In genomic region chr2:64987001-64987962, GRCh38 we compare ENCODE assay signal across 8 cellular contexts. TPM values are rescaled to one million over a fixed set of nuclear protein-coding genes. Genes with fewer than 3 reads are reported as not detected.
DNase-seq lines count a peak whose midpoint lies in the region; ATAC-seq, FAIRE-seq and TF ChIP-seq lines count a peak whose summit lies in the region.

No MANE protein-coding gene starts in this region.

- H3K9me3 ChIP-seq in K562 (replicated peaks; ENCODE audit: control insufficient read depth, insufficient read depth, low read depth, low read length): no peaks in the 10 kb centered on the region

- H3K4me1 ChIP-seq in K562 (replicated peaks in 1 of 2; ENCODE audit: control insufficient read depth in 2 of 2, insufficient read depth in 2 of 2, low read length in 2 of 2): peaks cover 19 to 27% of the 10 kb centered on the region in 2 experiments; a peak in 4 of 5 replicates

- H3K36me3 Mint-ChIP-seq in activated T-cell treated with anti-CD3 and anti-CD28 coated beads, Interleukin-2, amount 50 U/mL, for 24 hours (ENCODE audit: low read depth): peaks cover 13% of the 10 kb centered on the region
- H3K36me3 Mint-ChIP-seq in natural killer cell: no peaks in the 10 kb centered on the region

- FAIRE-seq in K562 (lab: Jason Lieb, UNC): peak; percentile 42

- in situ Hi-C loops in K562 (cut with MboI): no loop called here

- no peak for TF ChIP-seq RAD21 in K562 (CRISPR knock-in tag; conservative IDR thresholded peaks at IDR 0.05 in 1 of 2, IDR thresholded peaks at IDR 0.05 in 1 of 2)

- ATAC-seq in K562 (no peak), natural killer cell (no peak), GM19467 (IDR thresholded peaks at IDR 0.05; ENCODE audit: unreplicated experiment) (no peak), GM21737 (IDR thresholded peaks at IDR 0.05; ENCODE audit: unreplicated experiment) (no peak)

- H3K79me2 ChIP-seq in K562 (ENCODE audit: control insufficient read depth, insufficient read depth, low read length): peaks cover 30% of the 10 kb centered on the region

- no peak for TF ChIP-seq POLR2A in K562 (conservative IDR thresholded peaks at IDR 0.05)

- H3K9me1 ChIP-seq in K562 (ENCODE audit: control insufficient read depth, insufficient read depth, low read length): no peaks in the 10 kb centered on the region

- H3K4me1 Mint-ChIP-seq in activated T-cell treated with anti-CD3 and anti-CD28 coated beads, Interleukin-2, amount 50 U/mL, for 24 hours (ENCODE audit: low read depth): peaks cover 44% of the 10 kb centered on the region
- H3K4me1 Mint-ChIP-seq in natural killer cell: peaks cover 27 to 32% of the 10 kb centered on the region in 2 donors

- CTCF ChIA-PET in K562 (lab: Yijun Ruan, JAX; ENCODE audit: low intra/inter-chr PET ratio): no interaction called here

- POLR2A ChIA-PET in K562 (lab: Yijun Ruan, JAX): interaction anchor here (0.6 to 2.1 kb wide), 15 partner anchors 8 to 1286 kb away, joined by 3 to 14 read pairs (median 4); partner anchors contain the start of gene CEP68

- peak overlapping the region; percentile 47 for H3K27ac Mint-ChIP-seq in activated T-cell treated with anti-CD3 and anti-CD28 coated beads, Interleukin-2, amount 50 U/mL, for 24 hours
- peak overlapping the region; percentile 2 to 63 for H3K27ac Mint-ChIP-seq in natural killer cell

- intact Hi-C loops in K562 (cut with micrococcal nuclease) (no loop called here), natural killer cell (cut with micrococcal nuclease) (loop anchor here (5.0 kb wide), 2 partner anchors 40 to 55 kb away; no protein-coding TSS in a partner anchor)

- WGBS in K562 (ENCODE audit: insufficient coverage, low coverage, missing lambda C conversion rate): 37% methylated on average over 6 of the region's 6 CpGs

- no peaks in the 10 kb centered on the region for H3K27me3 ChIP-seq in K562 (ENCODE audit: control insufficient read depth in 2 of 2, insufficient read depth in 2 of 2, low read length in 2 of 2)

- no peaks in the 10 kb centered on the region; the same call in 2 of the 3 replicates for H3K36me3 ChIP-seq in K562 (ENCODE audit: control insufficient read depth, insufficient read depth, low read length)

- H3K27ac ChIP-seq in K562 (ENCODE audit: extremely low read depth, low read depth, low read length): no peak overlapping the region

- peak overlapping the region; percentile 88; the same call in 1 of the 2 replicates for H3K4me3 ChIP-seq in K562

- no peaks in the 10 kb centered on the region for H3K9me3 Mint-ChIP-seq in activated T-cell treated with anti-CD3 and anti-CD28 coated beads, Interleukin-2, amount 50 U/mL, for 24 hours
- no peaks in the 10 kb centered on the region for H3K9me3 Mint-ChIP-seq in natural killer cell

- no peak for TF ChIP-seq EP300 in K562 (IDR thresholded peaks at IDR 0.05; ENCODE audit: low read length)

- peak overlapping the region; percentile 74 for H3K4me2 ChIP-seq in K562 (ENCODE audit: insufficient read depth, low read length)

- no peak for TF ChIP-seq CTCF in K562 (IDR thresholded peaks at IDR 0.05 in 2 of 3, conservative IDR thresholded peaks at IDR 0.05 in 1 of 3; ENCODE audit: insufficient read depth in 2 of 3, low read depth in 1 of 3, low read length in 3 of 3)
- TF ChIP-seq CTCF in natural killer cell (IDR thresholded peaks at IDR 0.05): no peak

- peak overlapping the region; percentile 28 to 86; a peak in 3 of 4 replicates for H3K9ac ChIP-seq in K562 (ENCODE audit: insufficient read depth in 1 of 2, low read depth in 2 of 2, low read length in 2 of 2)

- H4K20me1 ChIP-seq in K562 (replicated peaks; ENCODE audit: control insufficient read depth, insufficient read depth, low read length): peaks cover 6% of the 10 kb centered on the region; the same call in 1 of the 2 replicates

- no peak for DNase-seq in activated T-cell treated with anti-CD3 and anti-CD28 coated beads, Interleukin-2, amount 50 U/mL, for 24 hours
- DNase-seq in activated T-cell treated with anti-CD3 and anti-CD28 coated beads, Interleukin-2, amount 50 U/mL, for 1 hour: no peak
- peak; percentile 67 for DNase-seq in M059J (ENCODE audit: low read depth)
- DNase-seq in K562 (ENCODE audit: extremely low read depth in 1 of 4, low spot score in 3 of 4): peak in 2 of 4 experiments; percentile 25 to 48
- no peak for DNase-seq in natural killer cell
- no peak for DNase-seq in H4 (ENCODE audit: low spot score)

- TSS peak; percentile 66 for BruUV-seq in K562 (replicated peaks; lab: Mats Ljungman, UMichigan)

- peaks cover 16% of the 10 kb centered on the region for H3K27me3 Mint-ChIP-seq in activated T-cell treated with anti-CD3 and anti-CD28 coated beads, Interleukin-2, amount 50 U/mL, for 24 hours
- no peaks in the 10 kb centered on the region for H3K27me3 Mint-ChIP-seq in natural killer cell (ENCODE audit: low read depth in 2 of 2)

- no peak overlapping the region for H2AFZ ChIP-seq in K562 (ENCODE audit: low read depth, low read length)

- peak overlapping the region; percentile 60 for H3K4me3 Mint-ChIP-seq in activated T-cell treated with anti-CD3 and anti-CD28 coated beads, Interleukin-2, amount 50 U/mL, for 24 hours
- H3K4me3 Mint-ChIP-seq in natural killer cell: peak overlapping the region; percentile 84

TF ChIP-seq in K562, 482 proteins besides CTCF, POLR2A, EP300 and RAD21:
- TF ChIP-seq ZNF740 (CRISPR knock-in tag; IDR thresholded peaks at IDR 0.05): no peak
- peak in 1 of 2 experiments; percentile 76; a peak in 2 of 4 replicates for TF ChIP-seq ZNF740 (tag; IDR thresholded peaks at IDR 0.05)
- peak; percentile 13 for TF ChIP-seq MEIS2 (IDR thresholded peaks at IDR 0.05; ENCODE audit: partially characterized antibody)
- peak; percentile 71 for TF ChIP-seq VEZF1 (CRISPR knock-in tag; IDR thresholded peaks at IDR 0.05)
- TF ChIP-seq PKNOX1 (IDR thresholded peaks at IDR 0.05): peak; percentile 14; the same call in 1 of the 2 replicates
- no peak for TF ChIP-seq TCF15 (CRISPR knock-in tag; IDR thresholded peaks at IDR 0.05)
TF ChIP-seq in K562: peak in this region for 4.

RNA-seq across cellular contexts. Expression of gene SLC1A4, which starts 1.9 kb away (rescaled TPM):
- 11.8 and 15.4 TPM in 2 replicates for total RNA-seq in M059J (2014; rRNA removed; shearing (Covaris generic))
- total RNA-seq in K562 (2011; cell fraction: chromatin; rRNA removed; ENCODE audit: low replicate concordance): 17.5 and 18.4 TPM in 2 replicates
- 26.2 and 28.7 TPM in 2 replicates for total RNA-seq in K562 (2011; cell fraction: nucleolus; rRNA removed)
- total RNA-seq in K562 (2011; cell fraction: nucleoplasm; rRNA removed): 23.0 and 27.7 TPM in 2 replicates
- total RNA-seq in K562 (2014; rRNA removed) (13.9 TPM in 2 replicates), K562 (2014; rRNA removed; fragmentation: Illumina TruSeq; extraction: Trizol) (10.9 and 11.5 TPM in 2 replicates), K562 (2015; rRNA removed; fragmentation: Illumina TruSeq; extraction: Trizol) (4.4 and 4.6 TPM in 2 replicates), K562 (2021) (18.5 and 24.0 TPM in 2 replicates), natural killer cell (10 to 100 TPM in 1 of 3 donors, 1 to 10 TPM in 2; 3.9 to 13.8 (median 5.6) TPM)
- polyA plus RNA-seq in K562 (2011; rRNA removed) (6.9 and 13.4 TPM in 2 replicates), K562 (2014; fragmentation: Illumina TruSeq; extraction: Trizol) (16.4 and 18.0 TPM in 2 replicates), K562 (2014; fragmentation: Nextera tagmentation; extraction: Ambion mirVana) (1 to 10 TPM; 5.0 to 6.8 TPM), K562 (2014; rRNA removed) (9.8 and 11.6 TPM in 2 replicates)
- polyA plus RNA-seq in K562 (2011; cell fraction: cytosol; rRNA removed): 7.5 and 14.3 TPM in 2 replicates
- polyA plus RNA-seq in K562 (2011; cell fraction: nucleus; rRNA removed): 11.3 and 11.9 TPM in 2 replicates
- 8.3 and 42.0 TPM in 2 replicates for polyA plus RNA-seq in K562 (2012)
- 14.3 and 23.1 TPM in 2 replicates for polyA minus RNA-seq in K562 (2011; rRNA and poly(A)+ RNA removed)
- polyA minus RNA-seq in K562 (2011; cell fraction: cytosol; rRNA and poly(A)+ RNA removed): 10.3 and 18.3 TPM in 2 replicates
- polyA minus RNA-seq in K562 (2011; cell fraction: nucleus; rRNA and poly(A)+ RNA removed): 4.3 and 8.0 TPM in 2 replicates
- 27.0 and 30.1 TPM in 2 replicates for total RNA-seq in H4 (2014; rRNA removed; shearing (Covaris generic))
